In the genomic region with DNA sequence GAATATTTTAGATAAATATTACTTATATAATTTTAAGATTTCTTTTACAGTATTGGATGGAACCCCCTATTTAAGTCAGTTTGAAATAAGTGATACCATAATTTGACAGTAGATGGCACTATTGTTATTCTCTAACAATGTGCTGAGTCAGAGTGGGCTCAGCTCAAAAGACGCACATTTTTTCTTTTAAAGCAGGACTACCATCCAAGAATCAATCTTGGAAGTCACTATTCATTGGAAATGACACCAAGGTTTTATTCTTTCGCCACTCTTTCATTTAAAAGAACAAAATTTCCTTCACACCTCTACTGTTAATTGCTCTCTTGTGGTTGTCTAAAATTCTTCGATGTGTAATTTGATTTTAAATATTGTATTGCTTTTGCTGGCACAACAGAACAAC, we compare ENCODE assay signal across 8 cellular contexts. TPM values are rescaled to one million over a fixed set of nuclear protein-coding genes. Genes with fewer than 3 reads are reported as not detected.
DNase-seq lines count a peak whose midpoint lies in the region; ATAC-seq lines count a peak whose summit lies in the region.

No MANE protein-coding gene starts in this region.

- H3K9me3 Mint-ChIP-seq in CD4-positive, alpha-beta memory T cell: no peaks in the 10 kb centered on the region
- H3K9me3 Mint-ChIP-seq in activated CD8-positive, alpha-beta T cell treated with anti-CD3 and anti-CD28 coated beads, Interleukin-2, amount 10 ng/mL, durations not matched to agents 7 days and 5 days (ENCODE audit: insufficient read depth): no peaks in the 10 kb centered on the region

- intact Hi-C loops in CD4-positive, alpha-beta memory T cell (cut with micrococcal nuclease): loop anchor here (2.0 to 10.0 kb wide), 2 partner anchors 1579 to 1753 kb away; no protein-coding TSS in a partner anchor
- intact Hi-C loops in left ventricle myocardium superior (cut with micrococcal nuclease): no loop called here

- H3K27ac ChIP-seq in CD4-positive, alpha-beta memory T cell (ENCODE audit: low read depth, low read length): no peak overlapping the region

- H3K27me3 ChIP-seq in CD4-positive, alpha-beta memory T cell (ENCODE audit: insufficient read depth, low read length): no peaks in the 10 kb centered on the region

- ATAC-seq in GM18907 (IDR thresholded peaks at IDR 0.05; ENCODE audit: unreplicated experiment) (peak; percentile 79), HG03095 (IDR thresholded peaks at IDR 0.05; ENCODE audit: unreplicated experiment) (peak; percentile 73), left ventricle myocardium superior (peak; percentile 59)
- peak; percentile 70 for ATAC-seq in activated CD8-positive, alpha-beta T cell treated with anti-CD3 and anti-CD28 coated beads, Interleukin-2, amount 10 ng/mL, durations not matched to agents 7 days and 5 days

- H3K36me3 ChIP-seq in CD4-positive, alpha-beta memory T cell (ENCODE audit: insufficient read depth, low read length): no peaks in the 10 kb centered on the region

- H3K27ac Mint-ChIP-seq in CD4-positive, alpha-beta memory T cell: no peak overlapping the region
- no peak overlapping the region for H3K27ac Mint-ChIP-seq in activated CD8-positive, alpha-beta T cell treated with anti-CD3 and anti-CD28 coated beads, Interleukin-2, amount 10 ng/mL, durations not matched to agents 7 days and 5 days

- H3K4me3 Mint-ChIP-seq in CD4-positive, alpha-beta memory T cell: no peak overlapping the region
- H3K4me3 Mint-ChIP-seq in activated CD8-positive, alpha-beta T cell treated with anti-CD3 and anti-CD28 coated beads, Interleukin-2, amount 10 ng/mL, durations not matched to agents 7 days and 5 days: no peak overlapping the region

- no peaks in the 10 kb centered on the region for H3K9me3 ChIP-seq in CD4-positive, alpha-beta memory T cell (ENCODE audit: control insufficient read depth in 1 of 2, low read length in 2 of 2)

- peaks cover 4 to 9% of the 10 kb centered on the region in 2 donors for H3K27me3 Mint-ChIP-seq in CD4-positive, alpha-beta memory T cell
- no peaks in the 10 kb centered on the region for H3K27me3 Mint-ChIP-seq in activated CD8-positive, alpha-beta T cell treated with anti-CD3 and anti-CD28 coated beads, Interleukin-2, amount 10 ng/mL, durations not matched to agents 7 days and 5 days (ENCODE audit: low read depth)

- no peaks in the 10 kb centered on the region for H3K36me3 Mint-ChIP-seq in CD4-positive, alpha-beta memory T cell
- H3K36me3 Mint-ChIP-seq in activated CD8-positive, alpha-beta T cell treated with anti-CD3 and anti-CD28 coated beads, Interleukin-2, amount 10 ng/mL, durations not matched to agents 7 days and 5 days (ENCODE audit: low read depth): no peaks in the 10 kb centered on the region

- peak in 4 of 5 donors; percentile 42 to 49 (median 46) for DNase-seq in CD4-positive, alpha-beta memory T cell
- DNase-seq in NCI-H2107 treated with DMSO at 0.1 percent for 48 hours (lab: John Stamatoyannopoulos, UW; ENCODE audit: unreplicated experiment): peak; percentile 63
- DNase-seq in activated CD8-positive, alpha-beta T cell treated with anti-CD3 and anti-CD28 coated beads, Interleukin-2, amount 10 ng/mL, durations not matched to agents 7 days and 5 days: no peak
- no peak for DNase-seq in left ventricle myocardium superior
- peak; percentile 45 for DNase-seq in skeletal muscle cell (ENCODE audit: low read depth)
- no peak for DNase-seq in cerebellar nuclear complex (lab: John Stamatoyannopoulos, UW)

- CTCF ChIA-PET in CD4-positive, alpha-beta memory T cell (lab: Charles Lee; ENCODE audit: partially characterized antibody): interaction anchor here (0.7 to 7.3 kb wide), 3 partner anchors 32 to 1579 kb away, joined by 3 to 37 read pairs (median 8); a partner anchor contains a TSS
- CTCF ChIA-PET in activated CD8-positive, alpha-beta T cell treated with anti-CD3 and anti-CD28 coated beads, Interleukin-2, amount 10 ng/mL, durations not matched to agents 7 days and 5 days (lab: Charles Lee): interaction anchor here (0.7 to 2.3 kb wide), 3 partner anchors 29 to 683 kb away, joined by 3 to 8 read pairs (median 3); a partner anchor contains a TSS

- POLR2A ChIA-PET in CD4-positive, alpha-beta memory T cell (lab: Charles Lee; ENCODE audit: partially characterized antibody): no interaction called here
- POLR2A ChIA-PET in activated CD8-positive, alpha-beta T cell treated with anti-CD3 and anti-CD28 coated beads, Interleukin-2, amount 10 ng/mL, durations not matched to agents 7 days and 5 days (lab: Charles Lee): no interaction called here

- no peaks in the 10 kb centered on the region for H3K4me1 Mint-ChIP-seq in CD4-positive, alpha-beta memory T cell
- peaks cover 4% of the 10 kb centered on the region for H3K4me1 Mint-ChIP-seq in activated CD8-positive, alpha-beta T cell treated with anti-CD3 and anti-CD28 coated beads, Interleukin-2, amount 10 ng/mL, durations not matched to agents 7 days and 5 days (ENCODE audit: low read depth)

- H3K4me1 ChIP-seq in CD4-positive, alpha-beta memory T cell (ENCODE audit: insufficient read depth, low read length): no peaks in the 10 kb centered on the region

- H3K4me3 ChIP-seq in CD4-positive, alpha-beta memory T cell (ENCODE audit: low read length in 2 of 2): no peak overlapping the region
- H3K4me3 ChIP-seq in skeletal muscle cell (ENCODE audit: low read depth, low read length): no peak overlapping the region

RNA-seq across cellular contexts. Expression of a gene that starts 32.6 kb away (rescaled TPM):
- 1 to 10 TPM; 6.3 to 7.9 TPM for total RNA-seq in CD4-positive, alpha-beta memory T cell
- 10 to 100 TPM; 14.5 to 21.7 TPM for polyA plus RNA-seq in CD4-positive, alpha-beta memory T cell
- 10 to 100 TPM; 11.1 to 12.5 TPM for total RNA-seq in activated CD8-positive, alpha-beta T cell treated with anti-CD3 and anti-CD28 coated beads, Interleukin-2, amount 10 ng/mL, durations not matched to agents 7 days and 5 days
- 18.7 TPM for total RNA-seq in left ventricle myocardium superior

Comparison
In these comparisons a context has a peak if more than half of its experiments do, and no peak if none do; other contexts are left out.
1. DNase-seq: peak in CD4-positive, alpha-beta memory T cell (4 of 5), NCI-H2107 treated with DMSO at 0.1 percent for 48 hours (single experiment) and skeletal muscle cell (single experiment); none in activated CD8-positive, alpha-beta T cell treated with anti-CD3 and anti-CD28 coated beads, Interleukin-2, amount 10 ng/mL, durations not matched to agents 7 days and 5 days (single experiment), left ventricle myocardium superior (single experiment) and cerebellar nuclear complex (0 of 2).
2. Peak in every context shown above with its lines, with median percentiles within 50 percentile points of each other: ATAC-seq.